ENCODE assay signal across 8 cellular contexts in genomic region chr3:75434937-75435778, GRCh38.
DNase-seq lines count a peak whose midpoint lies in the region; ATAC-seq and TF ChIP-seq lines count a peak whose summit lies in the region.
"Not testable (repeated sequence)": the region's sequence is repeated elsewhere in the genome, so short reads cannot be mapped to it uniquely, and the experiment has no call there.

No MANE protein-coding gene starts in this region.

- H3K79me2 ChIP-seq in SU-DHL-6 (ENCODE audit: insufficient read depth, low read length); osteoblast (ENCODE audit: insufficient read depth, low read length): not testable (repeated sequence)

- TF ChIP-seq POLR2A in testis (IDR thresholded peaks at IDR 0.05), result not testable (repeated sequence)

- not testable (repeated sequence) for H3K36me3 ChIP-seq in SU-DHL-6 (ENCODE audit: low read length); osteoblast (ENCODE audit: insufficient read depth, low read length); testis (ENCODE audit: low read depth, missing control alignments)

- WGBS in testis, 2 donors, result 1 to 2% methylated on average over 11 to 52 of the region's 70 CpGs

- H3K9me3 ChIP-seq in SU-DHL-6 (ENCODE audit: insufficient read depth, low read length); osteoblast (ENCODE audit: low read depth, low read length); testis: not testable (repeated sequence)

- H2AFZ ChIP-seq in SU-DHL-6 (ENCODE audit: low read depth, low read length, severe bottlenecking), result peak overlapping the region; percentile 89
- H2AFZ ChIP-seq in osteoblast (ENCODE audit: low read length), result not testable (repeated sequence)

- H3K4me3 ChIP-seq in SU-DHL-6 (ENCODE audit: insufficient read depth, low read length, poor library complexity, severe bottlenecking), result peak overlapping the region; percentile 66
- H3K4me3 ChIP-seq in osteoblast (ENCODE audit: insufficient read depth, low read length), result peak overlapping the region; percentile 75
- H3K4me3 ChIP-seq in testis, result peak overlapping the region; percentile 67 to 88

- not testable (repeated sequence) for H3K27me3 ChIP-seq in SU-DHL-6 (ENCODE audit: low read length); osteoblast (ENCODE audit: insufficient read depth, low read length); testis

- not testable (repeated sequence) for H3K9me2 ChIP-seq in SU-DHL-6 (replicated peaks; ENCODE audit: insufficient read depth, low read length)

- TF ChIP-seq CTCF in SU-DHL-6 (IDR thresholded peaks at IDR 0.05; ENCODE audit: insufficient read depth, low read length, poor library complexity, severe bottlenecking); osteoblast (IDR thresholded peaks at IDR 0.05; ENCODE audit: extremely low read depth, low read depth, low read length); testis (IDR thresholded peaks at IDR 0.05): not testable (repeated sequence)

- intact Hi-C loops in head of caudate nucleus (cut with DNase I), result loop anchor here (10.0 kb wide), 1 partner anchor 210 kb away; no protein-coding TSS in a partner anchor
- intact Hi-C loops in testis (cut with DNase I; ENCODE audit: low total_unique reads), result not testable (repeated sequence)

- H3K4me2 ChIP-seq in SU-DHL-6 (ENCODE audit: low read depth, low read length, poor library complexity, severe bottlenecking), result peak overlapping the region; percentile 57
- peak overlapping the region; percentile 81 for H3K4me2 ChIP-seq in osteoblast (ENCODE audit: insufficient read depth, low read length)

- H4K20me1 ChIP-seq in SU-DHL-6 (ENCODE audit: low read depth, low read length); osteoblast (ENCODE audit: insufficient read depth, low read length): not testable (repeated sequence)

- ATAC-seq in HG02642 (IDR thresholded peaks at IDR 0.05; ENCODE audit: poor library complexity, unreplicated experiment), result peak; percentile 100

- peaks cover 22% of the 10 kb centered on the region for H3K4me1 ChIP-seq in osteoblast (ENCODE audit: insufficient read depth, low read length)
- not testable (repeated sequence) for H3K4me1 ChIP-seq in testis

- peak overlapping the region; percentile 58 for H3K27ac ChIP-seq in SU-DHL-6 (ENCODE audit: low read depth, low read length)
- peak overlapping the region; percentile 90 for H3K27ac ChIP-seq in osteoblast (ENCODE audit: low read depth, low read length)
- peak overlapping the region; percentile 87 for H3K27ac ChIP-seq in testis

- peak overlapping the region; percentile 70 for H3K9ac ChIP-seq in SU-DHL-6 (ENCODE audit: low read length)

- DNase-seq in GM04504 (ENCODE audit: low read depth), result peak; percentile 98
- DNase-seq in NCI-H1092 treated with DMSO at 0.1 percent for 48 hours (lab: John Stamatoyannopoulos, UW), result peak; percentile 92
- DNase-seq in activated naive CD8-positive, alpha-beta T cell treated with anti-CD3 and anti-CD28 coated beads, Interleukin-2, amount 50 U/mL, for 16 hours (ENCODE audit: low read depth, low spot score), result peak; percentile 98
- DNase-seq in head of caudate nucleus, result peak; percentile 91 to 100 (median 98)
- DNase-seq in osteoblast (ENCODE audit: insufficient read length, low spot score, missing footprints), result peak; percentile 93
- peak; percentile 98 for DNase-seq in testis

- H3F3A ChIP-seq in SU-DHL-6 (ENCODE audit: insufficient read depth), result not testable (repeated sequence)

Comparison
In these comparisons a context has a peak if more than half of its experiments do, and no peak if none do; other contexts are left out.
1. Peak in every context shown above with its lines: DNase-seq, ATAC-seq, H3K4me3 ChIP-seq and H3K27ac ChIP-seq.